Comparison of ENCODE assay signal across 25 cellular contexts in the genomic region with DNA sequence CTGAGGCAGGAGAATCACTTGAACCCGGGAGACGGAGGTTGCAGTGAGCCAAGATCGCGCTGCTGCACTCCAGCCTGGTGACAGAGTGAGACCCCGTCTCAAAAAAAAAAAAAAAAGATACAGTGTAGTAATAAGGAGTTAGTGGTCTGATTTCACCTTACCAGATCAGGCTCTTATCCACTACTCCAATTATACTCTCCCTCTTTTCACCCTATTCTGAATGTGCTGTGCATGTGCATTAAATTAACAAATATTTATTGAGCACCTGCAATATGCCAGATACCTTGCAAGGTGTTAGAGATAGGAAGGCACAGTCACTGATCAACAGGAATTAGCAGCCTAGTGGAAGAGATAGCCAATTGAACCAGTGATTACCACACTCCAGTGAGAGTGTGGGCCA.
"Had no signal": no experiment of that assay in that cellular context is flagged by ENCODE, and none has a peak within 500 bp of the region (broad histone marks: within the 10 kb centered on the region; RNA-seq: fewer than 3 reads in every experiment).

No MANE protein-coding gene starts in this region.

- H3K27me3 Mint-ChIP-seq: dendritic cell treated with granulocyte-macrophage colony-stimulating factor and Interleukin-4, amounts not matched to agents 40 ng/mL and 50 ng/mL, for 4 days; effector memory CD8-positive, alpha-beta T cell had no signal

- H3K27me3 ChIP-seq: colonic mucosa, dorsolateral prefrontal cortex, esophagus muscularis mucosa, esophagus squamous epithelium, foreskin keratinocyte, gastrocnemius medialis, gastroesophageal sphincter, heart left ventricle, heart right ventricle had no signal

- H3K27ac ChIP-seq: colonic mucosa, coronary artery, dorsolateral prefrontal cortex, epithelial cell of prostate, esophagus muscularis mucosa, esophagus squamous epithelium, foreskin keratinocyte, gastrocnemius medialis, gastroesophageal sphincter, heart left ventricle, heart right ventricle had no signal

- ATAC-seq: effector memory CD8-positive, alpha-beta T cell; esophagus mucosa; foreskin keratinocyte; gastrocnemius medialis; gastroesophageal sphincter; heart left ventricle; heart right ventricle had no signal

- H3K4me1 ChIP-seq: colonic mucosa, esophagus muscularis mucosa, esophagus squamous epithelium, gastrocnemius medialis, gastroesophageal sphincter, heart left ventricle had no signal

- H3K36me3 ChIP-seq: colonic mucosa, esophagus muscularis mucosa, esophagus squamous epithelium, gastrocnemius medialis, gastroesophageal sphincter, heart left ventricle, heart right ventricle had no signal

- DNase-seq: colonic mucosa; cortex of kidney; dermis blood vessel endothelial cell; dorsolateral prefrontal cortex; effector CD4-positive, alpha-beta T cell; effector CD8-positive, alpha-beta T cell; effector memory CD4-positive, alpha-beta T cell; effector memory CD8-positive, alpha-beta T cell; erythroblast; esophagus squamous epithelium; foreskin fibroblast; foreskin keratinocyte; foreskin melanocyte; gastrocnemius medialis; glutamatergic neuron; head of caudate nucleus; heart left ventricle; heart right ventricle; hippocampal formation had no signal

- H3K9me3 Mint-ChIP-seq: dendritic cell treated with granulocyte-macrophage colony-stimulating factor and Interleukin-4, amounts not matched to agents 40 ng/mL and 50 ng/mL, for 4 days; effector memory CD8-positive, alpha-beta T cell had no signal

- H3K4me3 Mint-ChIP-seq: dendritic cell treated with granulocyte-macrophage colony-stimulating factor and Interleukin-4, amounts not matched to agents 40 ng/mL and 50 ng/mL, for 4 days; effector memory CD8-positive, alpha-beta T cell had no signal

- H3K9me3 ChIP-seq: colonic mucosa, esophagus muscularis mucosa, esophagus squamous epithelium, gastrocnemius medialis, gastroesophageal sphincter, heart left ventricle had no signal

- H3K4me3 ChIP-seq: colonic mucosa, coronary artery, dorsolateral prefrontal cortex, esophagus muscularis mucosa, esophagus squamous epithelium, gastrocnemius medialis, gastroesophageal sphincter, heart left ventricle, heart right ventricle had no signal

- H3K27ac Mint-ChIP-seq: dendritic cell treated with granulocyte-macrophage colony-stimulating factor and Interleukin-4, amounts not matched to agents 40 ng/mL and 50 ng/mL, for 4 days had no signal
